ENCODE assay signal across 1 cellular context in the genomic region with DNA sequence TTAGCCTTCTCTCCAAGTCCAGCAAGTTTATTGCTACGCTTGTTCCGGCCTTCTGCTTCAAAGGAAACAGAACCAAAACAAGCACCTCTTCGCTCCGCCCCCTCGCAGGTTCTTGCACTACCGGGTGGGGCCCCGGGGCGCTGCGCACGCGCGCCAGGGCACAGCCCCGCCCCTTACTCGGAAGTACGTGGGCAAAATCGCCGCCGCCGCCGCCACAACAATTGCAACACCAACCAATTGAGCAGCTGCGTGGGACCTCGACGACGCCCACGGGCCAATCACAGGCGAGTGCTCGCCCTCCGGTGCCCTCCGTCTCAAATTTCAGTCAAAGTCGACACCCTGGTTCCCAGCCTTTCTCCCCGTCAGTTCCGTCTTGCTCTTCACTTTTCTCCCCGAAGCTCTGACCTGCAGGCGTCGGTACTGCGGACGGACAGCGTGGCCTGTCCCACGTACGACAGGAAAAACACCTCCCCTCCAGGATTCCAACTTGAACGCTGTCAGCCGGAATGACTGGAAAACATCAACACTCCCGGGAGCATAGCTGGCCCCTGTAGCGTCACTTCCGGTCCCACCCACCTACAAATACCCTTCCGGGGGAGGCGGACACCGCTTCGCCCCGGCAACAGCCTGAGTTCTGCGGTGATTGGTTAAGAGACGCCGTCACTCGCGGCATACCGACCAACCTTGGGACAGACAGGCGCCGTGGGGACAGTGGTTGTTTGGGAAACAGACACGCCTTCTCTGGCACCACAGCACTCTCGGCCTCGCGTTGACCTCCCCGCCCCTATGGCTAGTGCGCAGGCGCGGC.
TF ChIP-seq lines count a peak whose summit lies in the region.

No MANE protein-coding gene starts in this region.

TF ChIP-seq in K562, 482 proteins besides CTCF, POLR2A, EP300 and RAD21 (continued from another document and continues in another):
- TF ChIP-seq, protein P1, sequence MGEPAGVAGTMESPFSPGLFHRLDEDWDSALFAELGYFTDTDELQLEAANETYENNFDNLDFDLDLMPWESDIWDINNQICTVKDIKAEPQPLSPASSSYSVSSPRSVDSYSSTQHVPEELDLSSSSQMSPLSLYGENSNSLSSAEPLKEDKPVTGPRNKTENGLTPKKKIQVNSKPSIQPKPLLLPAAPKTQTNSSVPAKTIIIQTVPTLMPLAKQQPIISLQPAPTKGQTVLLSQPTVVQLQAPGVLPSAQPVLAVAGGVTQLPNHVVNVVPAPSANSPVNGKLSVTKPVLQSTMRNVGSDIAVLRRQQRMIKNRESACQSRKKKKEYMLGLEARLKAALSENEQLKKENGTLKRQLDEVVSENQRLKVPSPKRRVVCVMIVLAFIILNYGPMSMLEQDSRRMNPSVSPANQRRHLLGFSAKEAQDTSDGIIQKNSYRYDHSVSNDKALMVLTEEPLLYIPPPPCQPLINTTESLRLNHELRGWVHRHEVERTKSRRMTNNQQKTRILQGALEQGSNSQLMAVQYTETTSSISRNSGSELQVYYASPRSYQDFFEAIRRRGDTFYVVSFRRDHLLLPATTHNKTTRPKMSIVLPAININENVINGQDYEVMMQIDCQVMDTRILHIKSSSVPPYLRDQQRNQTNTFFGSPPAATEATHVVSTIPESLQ (CRISPR knock-in tag; IDR thresholded peaks at IDR 0.05), result no peak
- TF ChIP-seq, protein P2, sequence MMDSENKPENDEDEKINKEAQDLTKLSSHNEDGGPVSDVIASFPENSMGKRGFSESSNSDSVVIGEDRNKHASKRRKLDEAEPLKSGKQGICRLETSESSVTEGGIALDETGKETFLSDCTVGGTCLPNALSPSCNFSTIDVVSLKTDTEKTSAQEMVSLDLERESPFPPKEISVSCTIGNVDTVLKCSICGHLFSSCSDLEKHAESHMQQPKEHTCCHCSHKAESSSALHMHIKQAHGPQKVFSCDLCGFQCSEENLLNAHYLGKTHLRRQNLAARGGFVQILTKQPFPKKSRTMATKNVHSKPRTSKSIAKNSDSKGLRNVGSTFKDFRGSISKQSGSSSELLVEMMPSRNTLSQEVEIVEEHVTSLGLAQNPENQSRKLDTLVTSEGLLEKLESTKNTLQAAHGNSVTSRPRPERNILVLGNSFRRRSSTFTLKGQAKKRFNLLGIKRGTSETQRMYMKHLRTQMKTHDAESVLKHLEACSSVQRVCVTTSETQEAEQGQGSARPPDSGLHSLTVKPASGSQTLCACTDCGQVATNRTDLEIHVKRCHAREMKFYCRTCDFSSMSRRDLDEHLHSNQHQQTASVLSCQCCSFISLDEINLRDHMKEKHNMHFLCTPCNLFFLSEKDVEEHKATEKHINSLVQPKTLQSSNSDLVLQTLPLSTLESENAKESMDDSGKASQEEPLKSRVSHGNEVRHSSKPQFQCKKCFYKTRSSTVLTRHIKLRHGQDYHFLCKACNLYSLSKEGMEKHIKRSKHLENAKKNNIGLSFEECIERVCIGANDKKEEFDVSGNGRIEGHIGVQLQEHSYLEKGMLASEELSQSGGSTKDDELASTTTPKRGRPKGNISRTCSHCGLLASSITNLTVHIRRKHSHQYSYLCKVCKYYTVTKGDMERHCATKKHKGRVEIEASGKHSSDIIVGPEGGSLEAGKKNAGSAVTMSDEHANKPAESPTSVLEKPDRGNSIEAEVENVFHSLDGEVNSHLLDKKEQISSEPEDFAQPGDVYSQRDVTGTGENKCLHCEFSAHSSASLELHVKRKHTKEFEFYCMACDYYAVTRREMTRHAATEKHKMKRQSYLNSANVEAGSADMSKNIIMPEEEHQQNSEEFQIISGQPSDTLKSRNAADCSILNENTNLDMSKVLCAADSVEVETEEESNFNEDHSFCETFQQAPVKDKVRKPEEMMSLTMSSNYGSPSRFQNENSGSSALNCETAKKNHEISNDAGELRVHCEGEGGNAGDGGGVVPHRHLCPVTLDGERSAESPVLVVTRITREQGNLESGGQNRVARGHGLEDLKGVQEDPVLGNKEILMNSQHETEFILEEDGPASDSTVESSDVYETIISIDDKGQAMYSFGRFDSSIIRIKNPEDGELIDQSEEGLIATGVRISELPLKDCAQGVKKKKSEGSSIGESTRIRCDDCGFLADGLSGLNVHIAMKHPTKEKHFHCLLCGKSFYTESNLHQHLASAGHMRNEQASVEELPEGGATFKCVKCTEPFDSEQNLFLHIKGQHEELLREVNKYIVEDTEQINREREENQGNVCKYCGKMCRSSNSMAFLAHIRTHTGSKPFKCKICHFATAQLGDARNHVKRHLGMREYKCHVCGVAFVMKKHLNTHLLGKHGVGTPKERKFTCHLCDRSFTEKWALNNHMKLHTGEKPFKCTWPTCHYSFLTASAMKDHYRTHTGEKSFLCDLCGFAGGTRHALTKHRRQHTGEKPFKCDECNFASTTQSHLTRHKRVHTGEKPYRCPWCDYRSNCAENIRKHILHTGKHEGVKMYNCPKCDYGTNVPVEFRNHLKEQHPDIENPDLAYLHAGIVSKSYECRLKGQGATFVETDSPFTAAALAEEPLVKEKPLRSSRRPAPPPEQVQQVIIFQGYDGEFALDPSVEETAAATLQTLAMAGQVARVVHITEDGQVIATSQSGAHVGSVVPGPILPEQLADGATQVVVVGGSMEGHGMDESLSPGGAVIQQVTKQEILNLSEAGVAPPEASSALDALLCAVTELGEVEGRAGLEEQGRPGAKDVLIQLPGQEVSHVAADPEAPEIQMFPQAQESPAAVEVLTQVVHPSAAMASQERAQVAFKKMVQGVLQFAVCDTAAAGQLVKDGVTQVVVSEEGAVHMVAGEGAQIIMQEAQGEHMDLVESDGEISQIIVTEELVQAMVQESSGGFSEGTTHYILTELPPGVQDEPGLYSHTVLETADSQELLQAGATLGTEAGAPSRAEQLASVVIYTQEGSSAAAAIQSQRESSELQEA (IDR thresholded peaks at IDR 0.05; ENCODE audit: low read depth), result no peak
- no peak for TF ChIP-seq ZNF253 (CRISPR knock-in tag; conservative IDR thresholded peaks at IDR 0.05)
- no peak for TF ChIP-seq ZNF830 (CRISPR knock-in tag; IDR thresholded peaks at IDR 0.05)
- TF ChIP-seq, protein P3, sequence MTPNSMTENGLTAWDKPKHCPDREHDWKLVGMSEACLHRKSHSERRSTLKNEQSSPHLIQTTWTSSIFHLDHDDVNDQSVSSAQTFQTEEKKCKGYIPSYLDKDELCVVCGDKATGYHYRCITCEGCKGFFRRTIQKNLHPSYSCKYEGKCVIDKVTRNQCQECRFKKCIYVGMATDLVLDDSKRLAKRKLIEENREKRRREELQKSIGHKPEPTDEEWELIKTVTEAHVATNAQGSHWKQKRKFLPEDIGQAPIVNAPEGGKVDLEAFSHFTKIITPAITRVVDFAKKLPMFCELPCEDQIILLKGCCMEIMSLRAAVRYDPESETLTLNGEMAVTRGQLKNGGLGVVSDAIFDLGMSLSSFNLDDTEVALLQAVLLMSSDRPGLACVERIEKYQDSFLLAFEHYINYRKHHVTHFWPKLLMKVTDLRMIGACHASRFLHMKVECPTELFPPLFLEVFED (CRISPR knock-in tag; conservative IDR thresholded peaks at IDR 0.05), result no peak
- TF ChIP-seq, protein P4, sequence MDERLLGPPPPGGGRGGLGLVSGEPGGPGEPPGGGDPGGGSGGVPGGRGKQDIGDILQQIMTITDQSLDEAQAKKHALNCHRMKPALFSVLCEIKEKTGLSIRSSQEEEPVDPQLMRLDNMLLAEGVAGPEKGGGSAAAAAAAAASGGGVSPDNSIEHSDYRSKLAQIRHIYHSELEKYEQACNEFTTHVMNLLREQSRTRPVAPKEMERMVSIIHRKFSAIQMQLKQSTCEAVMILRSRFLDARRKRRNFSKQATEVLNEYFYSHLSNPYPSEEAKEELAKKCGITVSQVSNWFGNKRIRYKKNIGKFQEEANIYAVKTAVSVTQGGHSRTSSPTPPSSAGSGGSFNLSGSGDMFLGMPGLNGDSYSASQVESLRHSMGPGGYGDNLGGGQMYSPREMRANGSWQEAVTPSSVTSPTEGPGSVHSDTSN (CRISPR knock-in tag; IDR thresholded peaks at IDR 0.05; ENCODE audit: low read depth), result peak; percentile 81
- TF ChIP-seq, protein P4 (tag; conservative IDR thresholded peaks at IDR 0.05; ENCODE audit: low read depth), result peak; percentile 97
- TF ChIP-seq PHB (CRISPR knock-in tag; IDR thresholded peaks at IDR 0.05), result no peak
- no peak for TF ChIP-seq KAT8 (IDR thresholded peaks at IDR 0.05; ENCODE audit: low read depth)
- TF ChIP-seq MEF2A (IDR thresholded peaks at IDR 0.05; ENCODE audit: control insufficient read depth, low read depth, low read length), result no peak
- no peak for TF ChIP-seq DDX20 (tag; IDR thresholded peaks at IDR 0.05; ENCODE audit: low read depth)
- TF ChIP-seq FOSL1 (tag; conservative IDR thresholded peaks at IDR 0.05), result peak; percentile 18; the same call in 1 of the 2 replicates
- TF ChIP-seq, protein P5, sequence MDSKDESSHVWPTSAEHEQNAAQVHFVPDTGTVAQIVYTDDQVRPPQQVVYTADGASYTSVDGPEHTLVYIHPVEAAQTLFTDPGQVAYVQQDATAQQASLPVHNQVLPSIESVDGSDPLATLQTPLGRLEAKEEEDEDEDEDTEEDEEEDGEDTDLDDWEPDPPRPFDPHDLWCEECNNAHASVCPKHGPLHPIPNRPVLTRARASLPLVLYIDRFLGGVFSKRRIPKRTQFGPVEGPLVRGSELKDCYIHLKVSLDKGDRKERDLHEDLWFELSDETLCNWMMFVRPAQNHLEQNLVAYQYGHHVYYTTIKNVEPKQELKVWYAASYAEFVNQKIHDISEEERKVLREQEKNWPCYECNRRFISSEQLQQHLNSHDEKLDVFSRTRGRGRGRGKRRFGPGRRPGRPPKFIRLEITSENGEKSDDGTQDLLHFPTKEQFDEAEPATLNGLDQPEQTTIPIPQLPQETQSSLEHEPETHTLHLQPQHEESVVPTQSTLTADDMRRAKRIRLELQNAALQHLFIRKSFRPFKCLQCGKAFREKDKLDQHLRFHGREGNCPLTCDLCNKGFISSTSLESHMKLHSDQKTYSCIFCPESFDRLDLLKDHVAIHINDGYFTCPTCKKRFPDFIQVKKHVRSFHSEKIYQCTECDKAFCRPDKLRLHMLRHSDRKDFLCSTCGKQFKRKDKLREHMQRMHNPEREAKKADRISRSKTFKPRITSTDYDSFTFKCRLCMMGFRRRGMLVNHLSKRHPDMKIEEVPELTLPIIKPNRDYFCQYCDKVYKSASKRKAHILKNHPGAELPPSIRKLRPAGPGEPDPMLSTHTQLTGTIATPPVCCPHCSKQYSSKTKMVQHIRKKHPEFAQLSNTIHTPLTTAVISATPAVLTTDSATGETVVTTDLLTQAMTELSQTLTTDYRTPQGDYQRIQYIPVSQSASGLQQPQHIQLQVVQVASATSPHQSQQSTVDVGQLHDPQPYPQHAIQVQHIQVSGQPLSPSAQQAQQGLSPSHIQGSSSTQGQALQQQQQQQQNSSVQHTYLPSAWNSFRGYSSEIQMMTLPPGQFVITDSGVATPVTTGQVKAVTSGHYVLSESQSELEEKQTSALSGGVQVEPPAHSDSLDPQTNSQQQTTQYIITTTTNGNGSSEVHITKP (IDR thresholded peaks at IDR 0.05; ENCODE audit: partially characterized antibody), result peak; percentile 20
- TF ChIP-seq, protein P6, sequence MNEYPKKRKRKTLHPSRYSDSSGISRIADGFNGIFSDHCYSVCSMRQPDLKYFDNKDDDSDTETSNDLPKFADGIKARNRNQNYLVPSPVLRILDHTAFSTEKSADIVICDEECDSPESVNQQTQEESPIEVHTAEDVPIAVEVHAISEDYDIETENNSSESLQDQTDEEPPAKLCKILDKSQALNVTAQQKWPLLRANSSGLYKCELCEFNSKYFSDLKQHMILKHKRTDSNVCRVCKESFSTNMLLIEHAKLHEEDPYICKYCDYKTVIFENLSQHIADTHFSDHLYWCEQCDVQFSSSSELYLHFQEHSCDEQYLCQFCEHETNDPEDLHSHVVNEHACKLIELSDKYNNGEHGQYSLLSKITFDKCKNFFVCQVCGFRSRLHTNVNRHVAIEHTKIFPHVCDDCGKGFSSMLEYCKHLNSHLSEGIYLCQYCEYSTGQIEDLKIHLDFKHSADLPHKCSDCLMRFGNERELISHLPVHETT (CRISPR knock-in tag; conservative IDR thresholded peaks at IDR 0.05 in 1 of 2, IDR thresholded peaks at IDR 0.05 in 1 of 2), result no peak
- TF ChIP-seq ZNF263 (CRISPR knock-in tag; IDR thresholded peaks at IDR 0.05; ENCODE audit: borderline replicate concordance), result no peak
- TF ChIP-seq MTA2 (IDR thresholded peaks at IDR 0.05; ENCODE audit: low read depth), result no peak
- TF ChIP-seq ZZZ3 (IDR thresholded peaks at IDR 0.05), result no peak
- TF ChIP-seq ZNF133 (CRISPR knock-in tag; IDR thresholded peaks at IDR 0.05), result no peak
- TF ChIP-seq SIN3A (IDR thresholded peaks at IDR 0.05; ENCODE audit: borderline replicate concordance in 2 of 2, control insufficient read depth in 1 of 2, low read depth in 2 of 2, low read length in 2 of 2), result peak in 1 of 2 experiments; percentile 81; a peak in 1 of 4 replicates
- TF ChIP-seq, protein P7, sequence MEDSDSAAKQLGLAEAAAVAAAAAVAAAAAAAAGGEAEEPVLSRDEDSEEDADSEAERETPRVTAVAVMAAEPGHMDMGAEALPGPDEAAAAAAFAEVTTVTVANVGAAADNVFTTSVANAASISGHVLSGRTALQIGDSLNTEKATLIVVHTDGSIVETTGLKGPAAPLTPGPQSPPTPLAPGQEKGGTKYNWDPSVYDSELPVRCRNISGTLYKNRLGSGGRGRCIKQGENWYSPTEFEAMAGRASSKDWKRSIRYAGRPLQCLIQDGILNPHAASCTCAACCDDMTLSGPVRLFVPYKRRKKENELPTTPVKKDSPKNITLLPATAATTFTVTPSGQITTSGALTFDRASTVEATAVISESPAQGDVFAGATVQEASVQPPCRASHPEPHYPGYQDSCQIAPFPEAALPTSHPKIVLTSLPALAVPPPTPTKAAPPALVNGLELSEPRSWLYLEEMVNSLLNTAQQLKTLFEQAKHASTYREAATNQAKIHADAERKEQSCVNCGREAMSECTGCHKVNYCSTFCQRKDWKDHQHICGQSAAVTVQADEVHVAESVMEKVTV (CRISPR knock-in tag; IDR thresholded peaks at IDR 0.05), result no peak; the same call in 1 of the 2 replicates
- no peak for TF ChIP-seq PHF21A (IDR thresholded peaks at IDR 0.05; ENCODE audit: borderline replicate concordance, low read depth)
- no peak for TF ChIP-seq CREBBP (IDR thresholded peaks at IDR 0.05; ENCODE audit: low read depth, low read length)
- no peak for TF ChIP-seq KAT2B (IDR thresholded peaks at IDR 0.05; ENCODE audit: low read depth, low read length)
- TF ChIP-seq NR1H2 (CRISPR knock-in tag; IDR thresholded peaks at IDR 0.05), result no peak
- no peak for TF ChIP-seq XRCC4 (IDR thresholded peaks at IDR 0.05; ENCODE audit: extremely low read depth, insufficient read depth, insufficient read length)
- TF ChIP-seq, protein P8, sequence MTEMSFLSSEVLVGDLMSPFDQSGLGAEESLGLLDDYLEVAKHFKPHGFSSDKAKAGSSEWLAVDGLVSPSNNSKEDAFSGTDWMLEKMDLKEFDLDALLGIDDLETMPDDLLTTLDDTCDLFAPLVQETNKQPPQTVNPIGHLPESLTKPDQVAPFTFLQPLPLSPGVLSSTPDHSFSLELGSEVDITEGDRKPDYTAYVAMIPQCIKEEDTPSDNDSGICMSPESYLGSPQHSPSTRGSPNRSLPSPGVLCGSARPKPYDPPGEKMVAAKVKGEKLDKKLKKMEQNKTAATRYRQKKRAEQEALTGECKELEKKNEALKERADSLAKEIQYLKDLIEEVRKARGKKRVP (CRISPR knock-in tag; IDR thresholded peaks at IDR 0.05), result no peak
